Comparison of ENCODE assay signal across 28 cellular contexts in the genomic region with DNA sequence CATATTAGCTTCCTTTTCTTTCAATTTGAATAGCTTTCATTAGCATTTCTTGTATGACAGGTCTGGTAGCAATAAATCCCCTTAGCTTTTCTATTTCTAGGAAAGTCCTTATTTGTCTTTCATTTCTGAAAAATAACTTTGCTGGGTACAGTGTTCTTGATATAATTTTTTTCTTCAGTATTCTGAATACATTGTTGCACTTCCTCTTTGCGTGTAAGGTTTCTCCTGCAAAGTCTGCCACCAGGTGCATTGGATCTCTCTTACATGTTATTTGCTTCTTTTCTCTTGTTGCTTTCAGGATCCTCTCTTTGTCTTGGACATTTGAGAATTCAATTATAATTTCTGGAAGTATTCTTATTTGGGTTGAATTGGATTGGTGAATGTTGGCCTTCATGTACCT.
"Had no signal": no experiment of that assay in that cellular context is flagged by ENCODE, and none has a peak within 500 bp of the region (broad histone marks: within the 10 kb centered on the region; RNA-seq: fewer than 3 reads in every experiment).

No MANE protein-coding gene starts in this region.

- ATAC-seq: esophagus mucosa; gastrocnemius medialis; left lobe of liver; mucosa of descending colon; naive thymus-derived CD4-positive, alpha-beta T cell; sciatic nerve; stimulated activated memory B cell treated with anti-CD40 and anti-IgM and Interleukin-4, amounts not matched to agents 10 μg/mL and 1 μg/mL and 100 μg/mL, for 72 hours had no signal

- H3K4me1 ChIP-seq: gastrocnemius medialis, prostate gland, right atrium auricular region, tibial nerve, upper lobe of left lung had no signal

- H3K36me3 ChIP-seq: gastrocnemius medialis, prostate gland, right atrium auricular region, thoracic aorta, tibial nerve, upper lobe of left lung had no signal

- H3K9me3 ChIP-seq: gastrocnemius medialis, prostate gland, right atrium auricular region, thoracic aorta had no signal

- H2AFZ ChIP-seq: hepatocyte had no signal

- H3K27ac Mint-ChIP-seq: dendritic cell treated with granulocyte-macrophage colony-stimulating factor and Interleukin-4, amounts not matched to agents 40 ng/mL and 50 ng/mL, for 4 days; endodermal cell; mesothelial cell of epicardium; naive thymus-derived CD4-positive, alpha-beta T cell; nephron progenitor cell; stimulated activated memory B cell treated with anti-CD40 and anti-IgM and Interleukin-4, amounts not matched to agents 10 μg/mL and 1 μg/mL and 100 μg/mL, for 72 hours; stimulated activated naive CD8-positive, alpha-beta T cell treated with anti-CD3 and anti-CD28 coated beads, Interleukin-15, Interleukin-2, amounts not matched to agents 100 ng/mL and 50 ng/mL, for 24 hours had no signal

- H3K4me2 ChIP-seq: hepatocyte, smooth muscle cell had no signal

- H3K36me3 Mint-ChIP-seq: mesothelial cell of epicardium; naive thymus-derived CD4-positive, alpha-beta T cell; stimulated activated memory B cell treated with anti-CD40 and anti-IgM and Interleukin-4, amounts not matched to agents 10 μg/mL and 1 μg/mL and 100 μg/mL, for 72 hours had no signal

- DNase-seq: effector CD8-positive, alpha-beta T cell; endodermal cell; foreskin fibroblast; gastrocnemius medialis; head of caudate nucleus; kidney; mesenchymal stem cell; mucosa of descending colon; naive thymus-derived CD4-positive, alpha-beta T cell; nephron progenitor cell; nucleus accumbens; stimulated activated CD4-positive, alpha-beta T cell treated with anti-CD3 and anti-CD28 coated beads, Interleukin-4, amount 100 ng/mL, for 4 hours; upper lobe of left lung had no signal

- H3K79me2 ChIP-seq: hepatocyte had no signal

- H3K4me3 Mint-ChIP-seq: dendritic cell treated with granulocyte-macrophage colony-stimulating factor and Interleukin-4, amounts not matched to agents 40 ng/mL and 50 ng/mL, for 4 days; endodermal cell; mesothelial cell of epicardium; naive thymus-derived CD4-positive, alpha-beta T cell; nephron progenitor cell; stimulated activated memory B cell treated with anti-CD40 and anti-IgM and Interleukin-4, amounts not matched to agents 10 μg/mL and 1 μg/mL and 100 μg/mL, for 72 hours; stimulated activated naive CD8-positive, alpha-beta T cell treated with anti-CD3 and anti-CD28 coated beads, Interleukin-15, Interleukin-2, amounts not matched to agents 100 ng/mL and 50 ng/mL, for 24 hours had no signal

- H3K27ac ChIP-seq: epithelial cell of prostate, gastrocnemius medialis, hepatocyte, prostate gland, right atrium auricular region, thoracic aorta, tibial nerve, upper lobe of left lung had no signal

- H3K4me1 Mint-ChIP-seq: endodermal cell; mesothelial cell of epicardium; naive thymus-derived CD4-positive, alpha-beta T cell; nephron progenitor cell had no signal

- H3K27me3 Mint-ChIP-seq: dendritic cell treated with granulocyte-macrophage colony-stimulating factor and Interleukin-4, amounts not matched to agents 40 ng/mL and 50 ng/mL, for 4 days; naive thymus-derived CD4-positive, alpha-beta T cell; stimulated activated memory B cell treated with anti-CD40 and anti-IgM and Interleukin-4, amounts not matched to agents 10 μg/mL and 1 μg/mL and 100 μg/mL, for 72 hours; stimulated activated naive CD8-positive, alpha-beta T cell treated with anti-CD3 and anti-CD28 coated beads, Interleukin-15, Interleukin-2, amounts not matched to agents 100 ng/mL and 50 ng/mL, for 24 hours had no signal

- H3K4me3 ChIP-seq: gastrocnemius medialis, hepatocyte, lung, mucosa of descending colon, prostate gland, right atrium auricular region, smooth muscle cell, thoracic aorta, tibial nerve, upper lobe of left lung had no signal
